Comparison of ENCODE assay signal across 26 cellular contexts in genomic region chr6:24506814-24507520, GRCh38.
"Had no signal": no experiment of that assay in that cellular context is flagged by ENCODE, and none has a peak within 500 bp of the region (broad histone marks: within the 10 kb centered on the region; RNA-seq: fewer than 3 reads in every experiment).

No MANE protein-coding gene starts in this region.

- H3K9me3 ChIP-seq: neutrophil, pancreas, prostate gland, suprapubic skin, testis, tibial artery, transverse colon, upper lobe of right lung, uterus had no signal

- H3K36me3 ChIP-seq: neutrophil, pancreas, prostate gland, transverse colon, uterus had no signal

- H3K4me3 ChIP-seq: pancreas, prostate gland, suprapubic skin, testis, tibial artery, transverse colon, upper lobe of right lung, uterus had no signal

- FAIRE-seq: pancreas had no signal

- ATAC-seq: naive thymus-derived CD8-positive, alpha-beta T cell; natural killer cell treated with Interleukin-12 subunit alpha and Interleukin-12 subunit beta and Interleukin-15 and Interleukin-18, amount 100 ng/mL, for 72 hours; pancreas; right cardiac atrium; sciatic nerve; stimulated activated effector memory CD8-positive, alpha-beta T cell treated with anti-CD3 and anti-CD28 coated beads, Interleukin-12 subunit alpha, Interleukin-12 subunit beta, amount 100 ng/mL, for 72 hours; stimulated activated naive B cell treated with anti-CD40 and anti-IgM and Interleukin-4, amounts not matched to agents 10 μg/mL and 1 μg/mL and 100 μg/mL, for 72 hours; stimulated activated naive CD8-positive, alpha-beta T cell treated with anti-CD3 and anti-CD28 coated beads, Interleukin-15, amount 100 ng/mL, for 72 hours; stimulated activated naive CD8-positive, alpha-beta T cell treated with anti-CD3 and anti-CD28 coated beads, Interleukin-15, Interleukin-2, amounts not matched to agents 100 U/mL and 50 U/mL, for 24 hours; upper lobe of right lung had no signal

- H3K27ac ChIP-seq: neutrophil, pancreas, prostate gland, suprapubic skin, testis, tibial artery, transverse colon, upper lobe of right lung, uterus had no signal

- DNase-seq: naive B cell; naive thymus-derived CD8-positive, alpha-beta T cell; nephron progenitor cell; nucleus accumbens; pancreas; right cardiac atrium; small intestine; stimulated activated CD4-positive, alpha-beta T cell treated with anti-CD3 and anti-CD28 coated beads, Interleukin-15, amount 100 ng/mL, for 24 hours; stimulated activated CD4-positive, alpha-beta T cell treated with anti-CD3 and anti-CD28 coated beads, Interleukin-2, amount 100 ng/mL, for 24 hours; stimulated activated CD4-positive, alpha-beta T cell treated with anti-CD3 and anti-CD28 coated beads, Interleukin-2, amount 100 ng/mL, for 48 hours; stimulated activated CD4-positive, alpha-beta T cell treated with anti-CD3 and anti-CD28 coated beads, Interleukin-4, amount 100 ng/mL, for 24 hours; stimulated activated naive B cell treated with anti-CD40 and anti-IgM and Interleukin-4, amounts not matched to agents 10 μg/mL and 1 μg/mL and 100 μg/mL, for 72 hours; stimulated activated naive CD8-positive, alpha-beta T cell treated with anti-CD3 and anti-CD28 coated beads, Interleukin-15, amount 100 ng/mL, for 72 hours; stimulated activated naive CD8-positive, alpha-beta T cell treated with anti-CD3 and anti-CD28 coated beads, Interleukin-15, Interleukin-2, amounts not matched to agents 100 U/mL and 50 U/mL, for 24 hours; substantia nigra; testis; tibial artery; transverse colon; upper lobe of right lung; uterus had no signal

- H3K4me1 ChIP-seq: pancreas, prostate gland, suprapubic skin, testis, tibial artery, uterus had no signal

- H3K27me3 ChIP-seq: neutrophil, pancreas, suprapubic skin, testis, tibial artery, transverse colon, upper lobe of right lung, uterus had no signal
